1 cellular context compared by ENCODE assay signal in the genomic region with DNA sequence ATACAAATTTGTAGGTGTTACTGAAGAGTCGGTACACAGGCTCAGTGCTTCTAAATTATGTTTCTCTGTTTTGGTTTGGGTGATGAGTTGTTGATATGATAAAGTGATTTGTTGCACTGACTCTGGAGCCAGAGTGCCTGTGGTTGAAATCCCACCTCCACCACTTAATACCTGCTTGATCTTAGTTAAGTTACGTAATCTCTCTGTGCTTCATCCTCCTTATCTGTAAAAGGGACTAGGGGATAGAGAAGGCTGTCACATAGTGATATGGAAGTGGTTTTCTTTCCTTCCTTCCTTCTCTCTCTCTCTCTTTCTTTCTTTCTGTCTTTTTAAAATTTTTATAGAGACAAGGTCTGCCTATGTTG.
TF ChIP-seq lines count a peak whose summit lies in the region.

No MANE protein-coding gene starts in this region.

TF ChIP-seq in GM12878, 131 proteins besides CTCF, POLR2A, EP300 and RAD21:
- no peak for TF ChIP-seq MEF2B (IDR thresholded peaks at IDR 0.05; ENCODE audit: partially characterized antibody, poor library complexity, severe bottlenecking)
- TF ChIP-seq EZH2 (IDR thresholded peaks at IDR 0.05; ENCODE audit: borderline replicate concordance, control insufficient read depth, low read depth, low read length): no peak
- TF ChIP-seq, protein P1, sequence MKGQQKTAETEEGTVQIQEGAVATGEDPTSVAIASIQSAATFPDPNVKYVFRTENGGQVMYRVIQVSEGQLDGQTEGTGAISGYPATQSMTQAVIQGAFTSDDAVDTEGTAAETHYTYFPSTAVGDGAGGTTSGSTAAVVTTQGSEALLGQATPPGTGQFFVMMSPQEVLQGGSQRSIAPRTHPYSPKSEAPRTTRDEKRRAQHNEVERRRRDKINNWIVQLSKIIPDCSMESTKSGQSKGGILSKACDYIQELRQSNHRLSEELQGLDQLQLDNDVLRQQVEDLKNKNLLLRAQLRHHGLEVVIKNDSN (IDR thresholded peaks at IDR 0.05; ENCODE audit: borderline replicate concordance, extremely low read length, insufficient read depth, low read depth, low read length): no peak
- TF ChIP-seq SMC3 (IDR thresholded peaks at IDR 0.05; ENCODE audit: borderline replicate concordance, low read length): no peak
